Comparison of ENCODE assay signal across 22 cellular contexts in the genomic region with DNA sequence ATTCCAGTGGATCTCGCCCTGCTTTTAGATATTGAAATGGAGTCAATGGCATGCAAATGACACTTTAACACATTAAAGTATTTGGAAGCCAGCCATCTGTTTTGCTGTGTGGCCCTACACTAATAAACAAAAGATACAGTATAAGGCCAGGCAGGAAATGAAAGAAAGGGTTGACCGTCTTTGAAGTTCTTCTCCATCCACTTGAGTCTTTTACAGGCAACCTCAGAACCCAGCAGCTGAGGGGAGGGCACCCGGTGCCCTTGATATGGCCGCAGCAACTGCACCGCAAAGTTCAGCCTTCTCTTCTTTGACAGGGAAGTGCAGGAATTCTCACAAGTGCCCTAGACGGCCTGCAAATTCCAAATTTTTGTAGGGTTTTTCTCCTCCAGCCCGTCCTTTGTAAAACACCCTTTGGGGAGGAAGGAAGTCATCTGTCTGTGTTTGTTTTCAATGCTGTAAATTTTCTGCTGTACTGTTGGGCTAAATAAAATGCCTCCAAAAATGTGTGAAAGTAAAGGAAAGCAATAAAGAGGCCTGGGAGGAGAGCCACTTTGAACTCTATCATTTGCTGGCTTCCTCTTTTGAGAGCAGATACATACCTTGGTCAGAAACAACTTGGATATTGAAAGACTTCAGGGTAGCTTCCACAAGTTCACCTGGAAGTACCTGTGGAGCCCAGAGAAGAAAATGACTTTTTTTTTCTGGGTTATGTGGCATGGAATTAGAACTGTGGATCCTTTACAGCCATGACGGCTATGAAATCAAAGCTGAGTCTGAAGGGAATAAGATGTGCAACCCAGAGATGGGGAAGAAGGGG. TPM values are rescaled to one million over a fixed set of nuclear protein-coding genes. Genes with fewer than 3 reads are reported as not detected.
DNase-seq lines count a peak whose midpoint lies in the region; FAIRE-seq and TF ChIP-seq lines count a peak whose summit lies in the region.
"Had no signal": no experiment of that assay in that cellular context is flagged by ENCODE, and none has a peak within 500 bp of the region (broad histone marks: within the 10 kb centered on the region; RNA-seq: fewer than 3 reads in every experiment).

No MANE protein-coding gene starts in this region.

- no peaks in the 10 kb centered on the region for H3K79me1 ChIP-seq in H1 (ENCODE audit: low read depth, low read length)

- H4K91ac ChIP-seq in H1 (replicated peaks; ENCODE audit: insufficient read length, low read length) = no peak overlapping the region

- POLR2A ChIA-PET in H1 (lab: Charles Lee; ENCODE audit: partially characterized antibody) = no interaction called here

- peaks cover 36% of the 10 kb centered on the region for H3K27me3 Mint-ChIP-seq in IgD-negative memory B cell
- H3K27me3 Mint-ChIP-seq in neural crest cell (ENCODE audit: low read depth) = peaks cover 86% of the 10 kb centered on the region
- peaks cover 87% of the 10 kb centered on the region for H3K27me3 Mint-ChIP-seq in T-helper 2 cell treated with Interferon-gamma antibody and Interleukin-4, amounts not matched to agents 5 μg/mL and 100 μg/mL, for 36 hours (ENCODE audit: low read depth)

- H3K27ac Mint-ChIP-seq in IgD-negative memory B cell (peak overlapping the region in 2 of 3 donors; percentile 26 to 64), neural crest cell (ENCODE audit: unreplicated experiment) (no peak overlapping the region)
- no peak overlapping the region for H3K27ac Mint-ChIP-seq in T-helper 2 cell treated with Interferon-gamma antibody and Interleukin-4, amounts not matched to agents 5 μg/mL and 100 μg/mL, for 36 hours
- H3K27ac Mint-ChIP-seq: activated CD8-positive, alpha-beta T cell treated with anti-CD3 and anti-CD28 coated beads, Interleukin-2, amount 10 ng/mL, durations not matched to agents 7 days and 5 days; activated naive CD4-positive, alpha-beta T cell treated with anti-CD3 and anti-CD28 coated beads, Interleukin-2, amount 50 U/mL, for 24 hours; activated T-helper 2 cell treated with anti-CD3 and anti-CD28 coated beads, Interferon-gamma antibody, Interleukin-2, Interleukin-4, amounts not matched to agents 10 μg/mL and 5 μg/mL and 100 μg/mL, durations not matched to agents 14 hours and 24 hours and 36 hours; stimulated activated naive CD8-positive, alpha-beta T cell treated with anti-CD3 and anti-CD28 coated beads, Interleukin-15, Interleukin-2, amounts not matched to agents 100 ng/mL and 50 ng/mL, for 24 hours had no signal

- H4K20me1 ChIP-seq in H1 (replicated peaks in 1 of 2; ENCODE audit: control insufficient read depth in 1 of 2, insufficient read depth in 2 of 2, low read length in 2 of 2) = peaks cover 7 to 31% of the 10 kb centered on the region in 2 experiments

- H3K36me3 ChIP-seq in H7 (replicated peaks; ENCODE audit: control insufficient read depth, insufficient read depth, low read length) (no peaks in the 10 kb centered on the region), H1 (ENCODE audit: control insufficient read depth in 2 of 4, insufficient read depth in 4 of 4, low read length in 3 of 4) (peaks cover 0 to 5% (median 0%) of the 10 kb centered on the region in 4 experiments; a peak in 2 of 8 replicates)
- H3K36me3 ChIP-seq: vagina had no signal

- H3K18ac ChIP-seq in H1 (ENCODE audit: extremely low read depth, low read length) = no peak overlapping the region

- H3K4me2 ChIP-seq in H1 (ENCODE audit: insufficient read depth in 1 of 2, low read depth in 2 of 2, low read length in 2 of 2) = no peak overlapping the region

- no peak overlapping the region for H2AK5ac ChIP-seq in H1 (ENCODE audit: low read depth, low read length)

- no peak overlapping the region for H3K56ac ChIP-seq in H1 (replicated peaks; ENCODE audit: insufficient read length, low read depth, low read length)

- no peak overlapping the region for H3K4ac ChIP-seq in H1 (replicated peaks; ENCODE audit: insufficient read length, low read depth, low read length)

- H3K9ac ChIP-seq in H1 (replicated peaks in 1 of 4; ENCODE audit: extremely low read depth in 1 of 4, low read depth in 3 of 4, low read length in 3 of 4) = no peak overlapping the region

- H2BK15ac ChIP-seq in H1 (ENCODE audit: low read length) = no peak overlapping the region

- H3K4me3 ChIP-seq in H7 (ENCODE audit: insufficient read depth, low read depth, low read length) = no peak overlapping the region
- no peak overlapping the region for H3K4me3 ChIP-seq in H1 (ENCODE audit: extremely low read depth in 1 of 4, insufficient read depth in 2 of 4, low read depth in 3 of 4, low read length in 4 of 4)
- H3K4me3 ChIP-seq: vagina had no signal

- CTCF ChIA-PET in H1 (lab: Charles Lee; ENCODE audit: partially characterized antibody) = interaction anchor here (0.7 to 12.1 kb wide), 10 partner anchors 9 to 176 kb away, joined by 3 to 123 read pairs (median 3); a partner anchor contains a TSS

- H2BK120ac ChIP-seq in H1 (replicated peaks; ENCODE audit: low read depth, low read length) = no peak overlapping the region

- no peak overlapping the region for H2BK12ac ChIP-seq in H1 (ENCODE audit: low read depth, low read length)

- FAIRE-seq in H1 (lab: Jason Lieb, UNC) (peak; percentile 63), D721Med (lab: Jason Lieb, UNC) (no peak)
- FAIRE-seq: small intestine had no signal

- H2BK5ac ChIP-seq in H1 (ENCODE audit: low read depth, low read length) = no peak overlapping the region

- no peak overlapping the region for H2AFZ ChIP-seq in H1 (ENCODE audit: low read length)

- peaks cover 7% of the 10 kb centered on the region; the same call in 1 of the 2 replicates for H3K23me2 ChIP-seq in H1 (ENCODE audit: low read depth, low read length)

- WGBS in H1 (ENCODE audit: extremely low coverage in 1 of 2, insufficient coverage in 1 of 2, insufficient read length in 1 of 2, insufficient replicate concordance in 2 of 2, low coverage in 1 of 2, low lambda C conversion rate in 2 of 2, missing lambda C conversion rate in 1 of 2), 2 experiments = 3% methylated on average over 8 of the region's 8 CpGs; no CpG with 5 or more reads in 1 of the 2 experiments

- H3K4me1 ChIP-seq in H1 (replicated peaks in 1 of 4; ENCODE audit: control insufficient read depth in 3 of 4, insufficient read depth in 4 of 4, low read length in 3 of 4) = peaks cover 2 to 16% (median 9%) of the 10 kb centered on the region in 4 experiments

- H4K8ac ChIP-seq in H1 (ENCODE audit: extremely low read depth, insufficient read depth, low read length) = no peak overlapping the region

- no peak overlapping the region for H3K23ac ChIP-seq in H1 (ENCODE audit: insufficient read length)

- peaks cover 0 to 2% of the 10 kb centered on the region in 2 experiments; a peak in 1 of 4 replicates for H3K9me3 ChIP-seq in H1 (ENCODE audit: insufficient read depth in 2 of 2, low read depth in 1 of 2, low read length in 1 of 2)
- H3K9me3 ChIP-seq: vagina had no signal

- no peak overlapping the region for H3K27ac ChIP-seq in H1 (ENCODE audit: low read depth, low read length)
- H3K27ac ChIP-seq: vagina had no signal

- TF ChIP-seq RAD21 in H1 (IDR thresholded peaks at IDR 0.05 in 1 of 2, conservative IDR thresholded peaks at IDR 0.05 in 1 of 2; ENCODE audit: low read depth in 2 of 2, low read length in 2 of 2) = no peak

- no peak overlapping the region for H4K5ac ChIP-seq in H1 (ENCODE audit: insufficient read length, low read depth, low read length)

- H3K9me3 Mint-ChIP-seq in IgD-negative memory B cell (peaks cover 0 to 5% (median 2%) of the 10 kb centered on the region in 3 donors), neural crest cell (peaks cover 3% of the 10 kb centered on the region)
- H3K9me3 Mint-ChIP-seq in T-helper 2 cell treated with Interferon-gamma antibody and Interleukin-4, amounts not matched to agents 5 μg/mL and 100 μg/mL, for 36 hours = no peaks in the 10 kb centered on the region
- H3K9me3 Mint-ChIP-seq: activated T-helper 2 cell treated with anti-CD3 and anti-CD28 coated beads, Interferon-gamma antibody, Interleukin-2, Interleukin-4, amounts not matched to agents 10 μg/mL and 5 μg/mL and 100 μg/mL, durations not matched to agents 14 hours and 24 hours and 36 hours had no signal

- H3K4me1 Mint-ChIP-seq in IgD-negative memory B cell (peaks cover 7 to 17% (median 14%) of the 10 kb centered on the region in 3 donors), neural crest cell (peaks cover 52% of the 10 kb centered on the region)
- H3K4me1 Mint-ChIP-seq in T-helper 2 cell treated with Interferon-gamma antibody and Interleukin-4, amounts not matched to agents 5 μg/mL and 100 μg/mL, for 36 hours (ENCODE audit: low read depth) = peaks cover 9% of the 10 kb centered on the region

- H3K36me3 Mint-ChIP-seq in IgD-negative memory B cell (peaks cover 5% of the 10 kb centered on the region), neural crest cell (ENCODE audit: low read depth) (peaks cover 11% of the 10 kb centered on the region)
- peaks cover 1% of the 10 kb centered on the region for H3K36me3 Mint-ChIP-seq in T-helper 2 cell treated with Interferon-gamma antibody and Interleukin-4, amounts not matched to agents 5 μg/mL and 100 μg/mL, for 36 hours (ENCODE audit: low read depth)

- H2BK20ac ChIP-seq in H1 (ENCODE audit: low read length) = no peak overlapping the region

- no peak for TF ChIP-seq POLR2A in H1 (IDR thresholded peaks at IDR 0.05; ENCODE audit: control extremely low read depth in 1 of 2, low read depth in 2 of 2, low read length in 2 of 2)

- TF ChIP-seq CTCF in H1 (IDR thresholded peaks at IDR 0.05; ENCODE audit: control extremely low read depth in 1 of 3, insufficient read depth in 1 of 3, low read depth in 1 of 3, low read length in 3 of 3) (no peak), neural crest cell (conservative IDR thresholded peaks at IDR 0.05) (no peak), D721Med (IDR thresholded peaks at IDR 0.05; ENCODE audit: insufficient read depth, missing control alignments) (no peak)

- H3K4me3 Mint-ChIP-seq in IgD-negative memory B cell = peak overlapping the region in 2 of 4 donors; percentile 19 to 80
- H3K4me3 Mint-ChIP-seq in neural crest cell = peak overlapping the region; percentile 42
- H3K4me3 Mint-ChIP-seq in T-helper 2 cell treated with Interferon-gamma antibody and Interleukin-4, amounts not matched to agents 5 μg/mL and 100 μg/mL, for 36 hours = no peak overlapping the region
- H3K4me3 Mint-ChIP-seq: activated CD8-positive, alpha-beta T cell treated with anti-CD3 and anti-CD28 coated beads, Interleukin-2, amount 10 ng/mL, durations not matched to agents 7 days and 5 days; activated naive CD4-positive, alpha-beta T cell treated with anti-CD3 and anti-CD28 coated beads, Interleukin-2, amount 50 U/mL, for 24 hours; stimulated activated naive CD8-positive, alpha-beta T cell treated with anti-CD3 and anti-CD28 coated beads, Interleukin-15, Interleukin-2, amounts not matched to agents 100 ng/mL and 50 ng/mL, for 24 hours had no signal

- TF ChIP-seq EP300 in H1 (IDR thresholded peaks at IDR 0.05; ENCODE audit: borderline replicate concordance in 1 of 2, low read depth in 2 of 2, low read length in 2 of 2) = no peak

- H3K79me2 ChIP-seq in H1 (ENCODE audit: control insufficient read depth in 1 of 2, insufficient read depth in 2 of 2, low read length in 2 of 2) = no peaks in the 10 kb centered on the region

- no peak overlapping the region for H3K14ac ChIP-seq in H1 (ENCODE audit: insufficient read length)

- H3K27me3 ChIP-seq in H7 (ENCODE audit: control insufficient read depth, insufficient read depth, low read length) (peaks cover 89% of the 10 kb centered on the region), H1 (replicated peaks in 1 of 4; ENCODE audit: control insufficient read depth in 3 of 4, extremely low read depth in 1 of 4, insufficient read depth in 3 of 4, low read length in 3 of 4) (peaks cover 85 to 100% (median 96%) of the 10 kb centered on the region in 4 experiments)

- DNase-seq in H7 (peak; percentile 74), H1 (ENCODE audit: low read depth in 1 of 2, low spot score in 2 of 2) (peak in 1 of 2 experiments; percentile 57), neural crest cell (ENCODE audit: low read depth, low spot score) (no peak), NCI-H1930 (lab: John Stamatoyannopoulos, UW) (no peak), D721Med (ENCODE audit: insufficient read length, low spot score) (no peak), COLO829 (ENCODE audit: low spot score) (no peak)
- no peak for DNase-seq in T-helper 2 cell treated with Interferon-gamma antibody and Interleukin-4, amounts not matched to agents 5 μg/mL and 100 μg/mL, for 36 hours (ENCODE audit: low spot score)
- DNase-seq: activated CD4-positive, alpha-beta T cell treated with anti-CD3 and anti-CD28 coated beads for 1 hour; activated CD8-positive, alpha-beta T cell treated with anti-CD3 and anti-CD28 coated beads, Interleukin-2, amount 10 ng/mL, durations not matched to agents 7 days and 5 days; amygdala; C1 segment of cervical spinal cord; HCEC 1CT; NCI-H1105; NCI-H187 treated with DMSO at 0.1 percent for 48 hours; RPMI8226; small intestine had no signal

RNA-seq across cellular contexts. Expression of a gene that starts 3.7 kb away (rescaled TPM):
- 0.10 TPM in 1 of 2 replicates, not detected in the other for total RNA-seq in H7 (2014; rRNA removed; shearing (Covaris generic))
- polyA plus RNA-seq in IgD-negative memory B cell (0.24 TPM), H1 (2011; rRNA removed) (not detected in 2 replicates)
- not detected in 2 replicates for total RNA-seq in H1 (2021; fragmentation: NEBNext Ultra II Directional; extraction: Animal tissue kit (Norgen Biotek cat#: 25700))
- polyA plus RNA-seq in H1 (2011; cell fraction: cytosol; rRNA removed) = not detected
- not detected for polyA plus RNA-seq in H1 (2011; cell fraction: nucleus; rRNA removed)
- not detected in 4 replicates for polyA plus RNA-seq in H1 (2012, experiment 1 of 2)
- not detected for polyA plus RNA-seq in H1 (2012, experiment 2 of 2)
- not detected for polyA plus RNA-seq in H1 (2013, experiment 1 of 2)
- polyA plus RNA-seq in H1 (2013, experiment 2 of 2) = 0.06 TPM
- not detected in 2 replicates for polyA minus RNA-seq in H1 (2011; rRNA and poly(A)+ RNA removed)
- polyA minus RNA-seq in H1 (2011; cell fraction: cytosol; rRNA and poly(A)+ RNA removed) = not detected
- polyA minus RNA-seq in H1 (2011; cell fraction: nucleus; rRNA and poly(A)+ RNA removed) = not detected
- 3.5 and 3.6 TPM in 2 replicates for total RNA-seq in neural crest cell

RNA-seq across cellular contexts. Expression of a gene that starts 10.3 kb away (rescaled TPM):
- not detected in 2 replicates for total RNA-seq in H7 (2014; rRNA removed; shearing (Covaris generic))
- polyA plus RNA-seq in IgD-negative memory B cell = not detected
- total RNA-seq in H1 (2021; fragmentation: NEBNext Ultra II Directional; extraction: Animal tissue kit (Norgen Biotek cat#: 25700)) = not detected in 2 replicates
- polyA plus RNA-seq in H1 (2011; rRNA removed) = not detected in 2 replicates
- not detected for polyA plus RNA-seq in H1 (2011; cell fraction: cytosol; rRNA removed)
- not detected for polyA plus RNA-seq in H1 (2011; cell fraction: nucleus; rRNA removed)
- not detected in 4 replicates for polyA plus RNA-seq in H1 (2012, experiment 1 of 2)
- polyA plus RNA-seq in H1 (2012, experiment 2 of 2) = not detected
- not detected for polyA plus RNA-seq in H1 (2013, experiment 1 of 2)
- polyA plus RNA-seq in H1 (2013, experiment 2 of 2) = not detected
- not detected in 2 replicates for polyA minus RNA-seq in H1 (2011; rRNA and poly(A)+ RNA removed)
- not detected for polyA minus RNA-seq in H1 (2011; cell fraction: cytosol; rRNA and poly(A)+ RNA removed)
- polyA minus RNA-seq in H1 (2011; cell fraction: nucleus; rRNA and poly(A)+ RNA removed) = not detected
- total RNA-seq in neural crest cell = 41.2 and 41.6 TPM in 2 replicates
- total RNA-seq: activated CD8-positive, alpha-beta T cell treated with anti-CD3 and anti-CD28 coated beads, Interleukin-2, amount 10 ng/mL, durations not matched to agents 7 days and 5 days; activated T-helper 2 cell treated with anti-CD3 and anti-CD28 coated beads, Interferon-gamma antibody, Interleukin-2, Interleukin-4, amounts not matched to agents 10 μg/mL and 5 μg/mL and 100 μg/mL, durations not matched to agents 14 hours and 24 hours and 36 hours; T-helper 1 cell treated with Interleukin-12 subunit alpha and Interleukin-12 subunit beta and Interleukin-4 antibody, amounts not matched to agents 30 ng/mL and 1 ng/mL, for 36 hours had no signal

RNA-seq across cellular contexts. Expression of a gene that starts 38.4 kb away (rescaled TPM):
- total RNA-seq in H7 (2014; rRNA removed; shearing (Covaris generic)) = not detected in 2 replicates
- polyA plus RNA-seq in IgD-negative memory B cell (not detected), H1 (2011; rRNA removed) (not detected in 2 replicates)
- total RNA-seq in H1 (2021; fragmentation: NEBNext Ultra II Directional; extraction: Animal tissue kit (Norgen Biotek cat#: 25700)) = not detected in 2 replicates
- not detected for polyA plus RNA-seq in H1 (2011; cell fraction: cytosol; rRNA removed)
- polyA plus RNA-seq in H1 (2011; cell fraction: nucleus; rRNA removed) = not detected
- polyA plus RNA-seq in H1 (2012, experiment 1 of 2) = not detected in 4 replicates
- not detected for polyA plus RNA-seq in H1 (2012, experiment 2 of 2)
- polyA plus RNA-seq in H1 (2013, experiment 1 of 2) = not detected
- not detected for polyA plus RNA-seq in H1 (2013, experiment 2 of 2)
- not detected in 2 replicates for polyA minus RNA-seq in H1 (2011; rRNA and poly(A)+ RNA removed)
- not detected for polyA minus RNA-seq in H1 (2011; cell fraction: cytosol; rRNA and poly(A)+ RNA removed)
- polyA minus RNA-seq in H1 (2011; cell fraction: nucleus; rRNA and poly(A)+ RNA removed) = not detected
- total RNA-seq in neural crest cell = 0.68 and 0.96 TPM in 2 replicates
- total RNA-seq: activated CD8-positive, alpha-beta T cell treated with anti-CD3 and anti-CD28 coated beads, Interleukin-2, amount 10 ng/mL, durations not matched to agents 7 days and 5 days; activated T-helper 2 cell treated with anti-CD3 and anti-CD28 coated beads, Interferon-gamma antibody, Interleukin-2, Interleukin-4, amounts not matched to agents 10 μg/mL and 5 μg/mL and 100 μg/mL, durations not matched to agents 14 hours and 24 hours and 36 hours had no signal

RNA-seq across cellular contexts. Expression of a gene that starts 51.3 kb away (rescaled TPM):
- not detected in 2 replicates for total RNA-seq in H7 (2014; rRNA removed; shearing (Covaris generic))
- polyA plus RNA-seq in IgD-negative memory B cell = not detected
- not detected in 2 replicates for total RNA-seq in H1 (2021; fragmentation: NEBNext Ultra II Directional; extraction: Animal tissue kit (Norgen Biotek cat#: 25700))
- not detected in 2 replicates for polyA plus RNA-seq in H1 (2011; rRNA removed)
- polyA plus RNA-seq in H1 (2011; cell fraction: cytosol; rRNA removed) = not detected
- polyA plus RNA-seq in H1 (2011; cell fraction: nucleus; rRNA removed) = not detected
- not detected in 4 replicates for polyA plus RNA-seq in H1 (2012, experiment 1 of 2)
- polyA plus RNA-seq in H1 (2012, experiment 2 of 2) = not detected
- polyA plus RNA-seq in H1 (2013, experiment 1 of 2) = not detected
- not detected for polyA plus RNA-seq in H1 (2013, experiment 2 of 2)
- not detected in 2 replicates for polyA minus RNA-seq in H1 (2011; rRNA and poly(A)+ RNA removed)
- not detected for polyA minus RNA-seq in H1 (2011; cell fraction: cytosol; rRNA and poly(A)+ RNA removed)
- not detected for polyA minus RNA-seq in H1 (2011; cell fraction: nucleus; rRNA and poly(A)+ RNA removed)
- 3.2 and 4.3 TPM in 2 replicates for total RNA-seq in neural crest cell
- total RNA-seq: activated CD8-positive, alpha-beta T cell treated with anti-CD3 and anti-CD28 coated beads, Interleukin-2, amount 10 ng/mL, durations not matched to agents 7 days and 5 days; activated T-helper 2 cell treated with anti-CD3 and anti-CD28 coated beads, Interferon-gamma antibody, Interleukin-2, Interleukin-4, amounts not matched to agents 10 μg/mL and 5 μg/mL and 100 μg/mL, durations not matched to agents 14 hours and 24 hours and 36 hours; T-helper 1 cell treated with Interleukin-12 subunit alpha and Interleukin-12 subunit beta and Interleukin-4 antibody, amounts not matched to agents 30 ng/mL and 1 ng/mL, for 36 hours had no signal

RNA-seq across cellular contexts. Expression of a gene that starts 55.4 kb away (rescaled TPM):
- not detected in 2 replicates for total RNA-seq in H7 (2014; rRNA removed; shearing (Covaris generic))
- polyA plus RNA-seq in IgD-negative memory B cell (0.39 TPM), H1 (2011; rRNA removed) (not detected in 2 replicates)
- total RNA-seq in H1 (2021; fragmentation: NEBNext Ultra II Directional; extraction: Animal tissue kit (Norgen Biotek cat#: 25700)) = not detected in 2 replicates
- not detected for polyA plus RNA-seq in H1 (2011; cell fraction: cytosol; rRNA removed)
- polyA plus RNA-seq in H1 (2011; cell fraction: nucleus; rRNA removed) = not detected
- polyA plus RNA-seq in H1 (2012, experiment 1 of 2) = not detected in 4 replicates
- polyA plus RNA-seq in H1 (2012, experiment 2 of 2) = not detected
- not detected for polyA plus RNA-seq in H1 (2013, experiment 1 of 2)
- polyA plus RNA-seq in H1 (2013, experiment 2 of 2) = not detected
- polyA minus RNA-seq in H1 (2011; rRNA and poly(A)+ RNA removed) = not detected in 2 replicates
- not detected for polyA minus RNA-seq in H1 (2011; cell fraction: cytosol; rRNA and poly(A)+ RNA removed)
- not detected for polyA minus RNA-seq in H1 (2011; cell fraction: nucleus; rRNA and poly(A)+ RNA removed)
- 1.6 and 2.0 TPM in 2 replicates for total RNA-seq in neural crest cell
- total RNA-seq: activated CD8-positive, alpha-beta T cell treated with anti-CD3 and anti-CD28 coated beads, Interleukin-2, amount 10 ng/mL, durations not matched to agents 7 days and 5 days; activated T-helper 2 cell treated with anti-CD3 and anti-CD28 coated beads, Interferon-gamma antibody, Interleukin-2, Interleukin-4, amounts not matched to agents 10 μg/mL and 5 μg/mL and 100 μg/mL, durations not matched to agents 14 hours and 24 hours and 36 hours; T-helper 1 cell treated with Interleukin-12 subunit alpha and Interleukin-12 subunit beta and Interleukin-4 antibody, amounts not matched to agents 30 ng/mL and 1 ng/mL, for 36 hours had no signal

Comparison
In these comparisons a context has a peak if more than half of its experiments do, and no peak if none do; other contexts are left out.
1. H3K27ac Mint-ChIP-seq: peak in IgD-negative memory B cell (2 of 3); none in neural crest cell (single experiment) and T-helper 2 cell treated with Interferon-gamma antibody and Interleukin-4, amounts not matched to agents 5 μg/mL and 100 μg/mL, for 36 hours (single experiment).
2. RNA of a gene that starts 10.3 kb away (total RNA-seq): 41.2 to 41.6 TPM in neural crest cell; not detected in H7 and not detected in H1; every median in the first group is over 10 times any median in the second.